Comparison of ENCODE assay signal across 17 cellular contexts in genomic region chr20:15639839-15640238, GRCh38.
DNase-seq lines count a peak whose midpoint lies in the region; ATAC-seq and TF ChIP-seq lines count a peak whose summit lies in the region.
"Had no signal": no experiment of that assay in that cellular context is flagged by ENCODE, and none has a peak within 500 bp of the region (broad histone marks: within the 10 kb centered on the region; RNA-seq: fewer than 3 reads in every experiment).

No MANE protein-coding gene starts in this region.

- H3K27ac Mint-ChIP-seq in stimulated activated naive CD8-positive, alpha-beta T cell treated with anti-CD3 and anti-CD28 coated beads, Interleukin-15, Interleukin-2, amounts not matched to agents 100 ng/mL and 50 ng/mL, for 24 hours = peak overlapping the region; percentile 32
- peak overlapping the region in 1 of 2 donors; percentile 34 for H3K27ac Mint-ChIP-seq in stimulated activated naive CD8-positive, alpha-beta T cell treated with anti-CD3 and anti-CD28 coated beads, Interleukin-15, amount 100 ng/mL, for 72 hours
- H3K27ac Mint-ChIP-seq in nephron progenitor cell = peak overlapping the region; percentile 2
- H3K27ac Mint-ChIP-seq in endodermal cell = no peak overlapping the region
- H3K27ac Mint-ChIP-seq: CD4-positive, CD25-positive, alpha-beta regulatory T cell; GM23338; H9 had no signal

- H3K27me3 Mint-ChIP-seq in stimulated activated naive CD8-positive, alpha-beta T cell treated with anti-CD3 and anti-CD28 coated beads, Interleukin-15, Interleukin-2, amounts not matched to agents 100 ng/mL and 50 ng/mL, for 24 hours = no peaks in the 10 kb centered on the region
- H3K27me3 Mint-ChIP-seq in stimulated activated naive CD8-positive, alpha-beta T cell treated with anti-CD3 and anti-CD28 coated beads, Interleukin-15, amount 100 ng/mL, for 72 hours = no peaks in the 10 kb centered on the region
- H3K27me3 Mint-ChIP-seq in nephron progenitor cell (ENCODE audit: low read depth, poor library complexity) = peaks cover 13% of the 10 kb centered on the region
- H3K27me3 Mint-ChIP-seq in endodermal cell (ENCODE audit: insufficient read depth) = peaks cover 9% of the 10 kb centered on the region
- H3K27me3 Mint-ChIP-seq: CD4-positive, CD25-positive, alpha-beta regulatory T cell; CD8-positive, alpha-beta memory T cell had no signal

- POLR2A ChIA-PET in HEK293 (lab: Yijun Ruan, JAX) = no interaction called here

- peaks cover 13% of the 10 kb centered on the region for H3K9me3 Mint-ChIP-seq in stimulated activated naive CD8-positive, alpha-beta T cell treated with anti-CD3 and anti-CD28 coated beads, Interleukin-15, Interleukin-2, amounts not matched to agents 100 ng/mL and 50 ng/mL, for 24 hours
- no peaks in the 10 kb centered on the region for H3K9me3 Mint-ChIP-seq in stimulated activated naive CD8-positive, alpha-beta T cell treated with anti-CD3 and anti-CD28 coated beads, Interleukin-15, amount 100 ng/mL, for 72 hours
- H3K9me3 Mint-ChIP-seq in nephron progenitor cell (peaks cover 3% of the 10 kb centered on the region), endodermal cell (peaks cover 3% of the 10 kb centered on the region)

- H3K4me3 ChIP-seq in HEK293 (ENCODE audit: low read depth, low read length) = no peak overlapping the region
- no peak overlapping the region for H3K4me3 ChIP-seq in lower lobe of right lung
- no peak overlapping the region for H3K4me3 ChIP-seq in endodermal cell (ENCODE audit: low read length)
- H3K4me3 ChIP-seq: BLaER1, GM23338 had no signal

- intact Hi-C loops in lower lobe of right lung (cut with DNase I) = no loop called here

- H3K27ac ChIP-seq in HEK293 (ENCODE audit: extremely low read depth, low read depth, low read length) (no peak overlapping the region), lower lobe of right lung (no peak overlapping the region), endodermal cell (ENCODE audit: low read depth, low read length) (no peak overlapping the region)
- H3K27ac ChIP-seq: BLaER1, C4-2B had no signal

- H3K4me3 Mint-ChIP-seq in stimulated activated naive CD8-positive, alpha-beta T cell treated with anti-CD3 and anti-CD28 coated beads, Interleukin-15, Interleukin-2, amounts not matched to agents 100 ng/mL and 50 ng/mL, for 24 hours = no peak overlapping the region
- no peak overlapping the region for H3K4me3 Mint-ChIP-seq in stimulated activated naive CD8-positive, alpha-beta T cell treated with anti-CD3 and anti-CD28 coated beads, Interleukin-15, amount 100 ng/mL, for 72 hours
- H3K4me3 Mint-ChIP-seq in nephron progenitor cell (no peak overlapping the region), endodermal cell (no peak overlapping the region)
- H3K4me3 Mint-ChIP-seq: CD4-positive, CD25-positive, alpha-beta regulatory T cell; CD8-positive, alpha-beta memory T cell; GM23338; H9 had no signal

- no peak for TF ChIP-seq CTCF in HEK293 (tag by site-specific recombination; IDR thresholded peaks at IDR 0.05)
- no peak for TF ChIP-seq CTCF in nephron progenitor cell (IDR thresholded peaks at IDR 0.05)
- no peak for TF ChIP-seq CTCF in lower lobe of right lung (IDR thresholded peaks at IDR 0.05)
- TF ChIP-seq CTCF in endodermal cell (conservative IDR thresholded peaks at IDR 0.05) = no peak

- WGBS in endodermal cell (ENCODE audit: insufficient coverage in 1 of 2, insufficient read length in 1 of 2), 2 experiments = 86 to 95% methylated on average over 1 of the region's 1 CpG

- no peak for DNase-seq in stimulated activated naive CD8-positive, alpha-beta T cell treated with anti-CD3 and anti-CD28 coated beads, Interleukin-15, amount 100 ng/mL, for 72 hours
- DNase-seq in nephron progenitor cell = no peak
- DNase-seq in lower lobe of right lung = no peak
- no peak for DNase-seq in endodermal cell
- DNase-seq: CD4-positive, CD25-positive, alpha-beta regulatory T cell; CD8-positive, alpha-beta memory T cell; DMS 273 treated with DMSO at 0.1 percent for 48 hours; DMS79; EL; GDM1; H9 had no signal

- H3K27me3 ChIP-seq in lower lobe of right lung (ENCODE audit: low read depth) (no peaks in the 10 kb centered on the region), endodermal cell (ENCODE audit: control insufficient read depth, insufficient read depth, low read length, poor library complexity, severe bottlenecking) (no peaks in the 10 kb centered on the region)
- H3K27me3 ChIP-seq: BLaER1 had no signal

- H3K9ac ChIP-seq in endodermal cell (ENCODE audit: extremely low read depth, low read length, poor library complexity, severe bottlenecking) = no peak overlapping the region
- H3K9ac ChIP-seq: BLaER1 had no signal

- CTCF ChIA-PET in HEK293 (lab: Yijun Ruan, JAX) = no interaction called here

- H3K9me3 ChIP-seq in HEK293 (ENCODE audit: control insufficient read depth, insufficient read depth, low read depth, low read length) (no peaks in the 10 kb centered on the region), lower lobe of right lung (no peaks in the 10 kb centered on the region), endodermal cell (ENCODE audit: control insufficient read depth, low read length) (peaks cover 3% of the 10 kb centered on the region)
- H3K9me3 ChIP-seq: BLaER1 had no signal

- H3K36me3 ChIP-seq in HEK293 (ENCODE audit: control insufficient read depth in 2 of 2, insufficient read depth in 1 of 2, low read length in 2 of 2) = no peaks in the 10 kb centered on the region
- no peaks in the 10 kb centered on the region for H3K36me3 ChIP-seq in lower lobe of right lung
- no peaks in the 10 kb centered on the region for H3K36me3 ChIP-seq in endodermal cell (ENCODE audit: control insufficient read depth, insufficient read depth, low read length)
- H3K36me3 ChIP-seq: BLaER1 had no signal

- no peak for ATAC-seq in stimulated activated naive CD8-positive, alpha-beta T cell treated with anti-CD3 and anti-CD28 coated beads, Interleukin-15, amount 100 ng/mL, for 72 hours
- no peak for ATAC-seq in lower lobe of right lung
- ATAC-seq: GM23338, HCT116 had no signal

- no peaks in the 10 kb centered on the region for H3K4me1 Mint-ChIP-seq in stimulated activated naive CD8-positive, alpha-beta T cell treated with anti-CD3 and anti-CD28 coated beads, Interleukin-15, Interleukin-2, amounts not matched to agents 100 ng/mL and 50 ng/mL, for 24 hours (ENCODE audit: low read depth)
- no peaks in the 10 kb centered on the region for H3K4me1 Mint-ChIP-seq in stimulated activated naive CD8-positive, alpha-beta T cell treated with anti-CD3 and anti-CD28 coated beads, Interleukin-15, amount 100 ng/mL, for 72 hours
- H3K4me1 Mint-ChIP-seq in nephron progenitor cell (peaks cover 24% of the 10 kb centered on the region), endodermal cell (peaks cover 28% of the 10 kb centered on the region)
- H3K4me1 Mint-ChIP-seq: CD4-positive, CD25-positive, alpha-beta regulatory T cell; CD8-positive, alpha-beta memory T cell had no signal

- no peaks in the 10 kb centered on the region for H3K36me3 Mint-ChIP-seq in stimulated activated naive CD8-positive, alpha-beta T cell treated with anti-CD3 and anti-CD28 coated beads, Interleukin-15, Interleukin-2, amounts not matched to agents 100 ng/mL and 50 ng/mL, for 24 hours (ENCODE audit: low read depth)
- H3K36me3 Mint-ChIP-seq in nephron progenitor cell (ENCODE audit: low read depth) = no peaks in the 10 kb centered on the region
- no peaks in the 10 kb centered on the region for H3K36me3 Mint-ChIP-seq in endodermal cell (ENCODE audit: low read depth)
- H3K36me3 Mint-ChIP-seq: CD4-positive, CD25-positive, alpha-beta regulatory T cell; CD8-positive, alpha-beta memory T cell had no signal

- H3K4me1 ChIP-seq in HEK293 (ENCODE audit: control insufficient read depth, insufficient read depth, low read length) = no peaks in the 10 kb centered on the region
- no peaks in the 10 kb centered on the region for H3K4me1 ChIP-seq in lower lobe of right lung
- H3K4me1 ChIP-seq in endodermal cell (ENCODE audit: control insufficient read depth, insufficient read depth, low read length) = peaks cover 13% of the 10 kb centered on the region

TF ChIP-seq in HEK293, 187 proteins besides CTCF, POLR2A, EP300 and RAD21:
- TF ChIP-seq ZNF366 (tag by site-specific recombination; conservative IDR thresholded peaks at IDR 0.05) = 0 out of 2 replicates have a peak, but pooled peaks have one; percentile 24
- no peak for TF ChIP-seq ZNF24 (tag by site-specific recombination; IDR thresholded peaks at IDR 0.05)
- TF ChIP-seq ZNF621 (tag by site-specific recombination; IDR thresholded peaks at IDR 0.05) = no peak
